ENCODE assay signal across 8 cellular contexts in the genomic region with DNA sequence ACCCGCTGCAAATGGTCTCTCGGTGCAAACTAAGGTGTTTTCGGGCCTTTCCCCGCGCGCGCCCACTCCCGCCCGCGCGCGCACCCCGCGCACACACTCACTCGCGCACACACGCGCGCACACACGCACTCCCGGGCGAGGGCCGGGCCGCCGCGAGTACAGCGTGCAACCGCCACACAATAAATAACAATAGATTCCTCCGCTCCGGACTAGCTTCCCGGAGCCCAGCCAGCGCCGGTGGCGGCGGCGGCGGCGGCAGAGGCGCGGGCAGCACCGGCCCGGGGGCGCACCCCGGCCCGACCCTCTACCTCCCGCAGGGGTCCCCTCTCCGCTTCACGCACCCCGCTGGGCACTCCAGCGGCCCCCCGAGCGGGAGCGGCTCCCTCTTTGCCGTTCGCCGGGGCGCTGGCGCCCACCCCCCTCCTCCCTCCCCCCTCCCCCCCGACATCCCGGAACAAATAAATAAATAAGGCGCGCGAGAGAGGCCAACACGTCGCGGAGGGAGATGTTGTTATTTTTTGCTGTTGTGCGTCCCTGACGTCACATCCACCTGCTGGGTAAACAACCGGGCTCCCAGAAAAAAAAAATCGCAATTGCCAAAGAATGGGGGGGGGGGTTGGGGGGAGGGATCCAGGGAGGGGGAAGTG. TPM values are rescaled to one million over a fixed set of nuclear protein-coding genes. Genes with fewer than 3 reads are reported as not detected.
DNase-seq lines count a peak whose midpoint lies in the region; ATAC-seq and TF ChIP-seq lines count a peak whose summit lies in the region.

A gene (minus strand): TSS at position 160 of the 647 bp plus-strand sequence. CDS start 385,347 bp downstream, outside the sequence.

- CTCF ChIA-PET in A673 (lab: Charles Lee): no interaction called here

- TF ChIP-seq CTCF in A673 (conservative IDR thresholded peaks at IDR 0.05; ENCODE audit: low read depth, low read length): no peak
- no peak for TF ChIP-seq CTCF in right atrium auricular region (IDR thresholded peaks at IDR 0.05)

- H3K27me3 ChIP-seq in A673 (replicated peaks; ENCODE audit: insufficient read depth, low read depth, low read length, poor library complexity) (no peaks in the 10 kb centered on the region), right atrium auricular region (no peaks in the 10 kb centered on the region)

- DNase-seq in A673 (ENCODE audit: low spot score) (peak; percentile 83), NAMALWA (ENCODE audit: low spot score) (peak; percentile 69), T-helper 2 cell (peak; percentile 36 to 91 (median 52)), anterior cingulate cortex (lab: John Stamatoyannopoulos, UW) (peak in 56 of 58 donors; percentile 16 to 86 (median 68)), right atrium auricular region (ENCODE audit: low spot score) (peak; percentile 78), posterior vena cava (ENCODE audit: low spot score) (peak; percentile 91)

- intact Hi-C loops in A673 (cut with micrococcal nuclease; ENCODE audit: unreplicated experiment): loop anchor here (10.0 kb wide), 3 partner anchors 519 to 1029 kb away; no protein-coding TSS in a partner anchor
- intact Hi-C loops in posterior vena cava (cut with DNase I): loop anchor here (5.0 to 10.0 kb wide), 4 partner anchors 271 to 1806 kb away; no protein-coding TSS in a partner anchor

- ATAC-seq in GM19043 (IDR thresholded peaks at IDR 0.05; ENCODE audit: low read depth, unreplicated experiment): peak; percentile 51

- H3K27ac ChIP-seq in A673 (ENCODE audit: low read depth, low read length, poor library complexity, severe bottlenecking) (peak within 1 kb of the TSS; percentile 85), right atrium auricular region (peak within 1 kb of the TSS; percentile 97 to 98), urinary bladder (ENCODE audit: low read depth) (peak within 1 kb of the TSS; percentile 94)

- H3K4me3 ChIP-seq in A673 (ENCODE audit: low read depth, low read length, poor library complexity, severe bottlenecking): peak within 1 kb of the TSS; percentile 73
- peak within 1 kb of the TSS; percentile 77 to 87 for H3K4me3 ChIP-seq in right atrium auricular region
- H3K4me3 ChIP-seq in urinary bladder (ENCODE audit: low read depth, low read length): peak within 1 kb of the TSS; percentile 71

- H3K9me3 ChIP-seq in A673 (ENCODE audit: low read depth, low read length, poor library complexity, severe bottlenecking): no peaks in the 10 kb centered on the region
- H3K9me3 ChIP-seq in right atrium auricular region: no peaks in the 10 kb centered on the region

- no peaks in the 10 kb centered on the region for H3K36me3 ChIP-seq in A673 (ENCODE audit: insufficient read depth, low read length, poor library complexity, severe bottlenecking)
- H3K36me3 ChIP-seq in right atrium auricular region: no peaks in the 10 kb centered on the region
- H3K36me3 ChIP-seq in urinary bladder (ENCODE audit: insufficient read depth): no peaks in the 10 kb centered on the region

- BruUV-seq in A673 (replicated peaks; lab: Mats Ljungman, UMichigan): no TSS peak

- POLR2A ChIA-PET in A673 (lab: Charles Lee; ENCODE audit: low non-redundant PET): no interaction called here

- WGBS in urinary bladder: under 1% methylated on average over 70 of the region's 70 CpGs

- H3K4me1 ChIP-seq in A673 (ENCODE audit: insufficient read depth, low read length, poor library complexity, severe bottlenecking) (peaks cover 41% of the 10 kb centered on the region), right atrium auricular region (peaks cover 0 to 37% of the 10 kb centered on the region in 2 donors), urinary bladder (ENCODE audit: insufficient read depth) (no peaks in the 10 kb centered on the region)

RNA-seq across cellular contexts. Expression of the gene that starts here (rescaled TPM):
- total RNA-seq in A673 (2021): 52.2 and 58.4 TPM in 2 replicates
- total RNA-seq in right atrium auricular region: 10 to 100 TPM; 39.2 to 59.0 TPM
- total RNA-seq in posterior vena cava: 100 to 1,000 TPM; 109 to 112 TPM
- 176 TPM for total RNA-seq in urinary bladder
- 27.4 TPM for polyA plus RNA-seq in urinary bladder

Comparison
In these comparisons a context has a peak if more than half of its experiments do, and no peak if none do; other contexts are left out.
1. Peak in every context shown above with its lines: DNase-seq, ATAC-seq, H3K4me3 ChIP-seq and H3K27ac ChIP-seq.